In genomic region chr16:28923652-28924398, GRCh38 we compare ENCODE assay signal across 1 cellular context.
A peak's percentile ranks its signal among the peaks of the same experiment; 100 is the strongest.
TF ChIP-seq lines count a peak whose summit lies in the region.

No MANE protein-coding gene starts in this region.

TF ChIP-seq in GM12878, 131 proteins besides CTCF, POLR2A, EP300 and RAD21 (continued from another document):
- TF ChIP-seq EGR1 (IDR thresholded peaks at IDR 0.05; ENCODE audit: borderline replicate concordance in 1 of 2, low read depth in 2 of 2, low read length in 2 of 2) (peak in 1 of 2 experiments; percentile 72; a peak in 1 of 3 replicates), MEF2A (IDR thresholded peaks at IDR 0.05; ENCODE audit: insufficient read depth, low read depth, low read length) (peak; percentile 67; the same call in 1 of the 2 replicates), TAF1 (IDR thresholded peaks at IDR 0.05; ENCODE audit: borderline replicate concordance, low read depth, low read length) (peak; percentile 18; the same call in 1 of the 2 replicates), TCF3 (IDR thresholded peaks at IDR 0.05; ENCODE audit: borderline replicate concordance, insufficient read depth, low read depth, low read length) (peak; percentile 6; the same call in 1 of the 2 replicates), BCL11A (IDR thresholded peaks at IDR 0.05; ENCODE audit: low read depth, low read length) (0 out of 2 replicates have a peak, but pooled peaks have one; percentile 29), HDAC6 (IDR thresholded peaks at IDR 0.05; ENCODE audit: unreplicated experiment) (no peak), NR2F1 (conservative IDR thresholded peaks at IDR 0.05) (no peak), SPI1 (IDR thresholded peaks at IDR 0.05; ENCODE audit: borderline replicate concordance, insufficient read depth, low read depth, low read length) (peak; percentile 91), CHD1 (IDR thresholded peaks at IDR 0.05; ENCODE audit: low read depth, low read length) (0 out of 2 replicates have a peak, but pooled peaks have one; percentile 74), MYB (IDR thresholded peaks at IDR 0.05; ENCODE audit: borderline replicate concordance, low read depth, low read length) (no peak), SREBF1 (IDR thresholded peaks at IDR 0.05; ENCODE audit: low read length) (no peak), PRDM15 (CRISPR knock-in tag; IDR thresholded peaks at IDR 0.05) (no peak), CEBPB (IDR thresholded peaks at IDR 0.05; ENCODE audit: borderline replicate concordance in 1 of 2, low read depth in 2 of 2, low read length in 2 of 2) (no peak), CBX5 (IDR thresholded peaks at IDR 0.05; ENCODE audit: low read depth) (no peak), FOS (IDR thresholded peaks at IDR 0.05; ENCODE audit: borderline replicate concordance, extremely low read depth, insufficient read length) (no peak), POLR2AphosphoS5 (IDR thresholded peaks at IDR 0.05; ENCODE audit: low read length) (peak; percentile 73), RCOR1 (conservative IDR thresholded peaks at IDR 0.05; ENCODE audit: low read depth, low read length) (0 out of 2 replicates have a peak, but pooled peaks have one; percentile 53), TCF12 (IDR thresholded peaks at IDR 0.05; ENCODE audit: low read depth, low read length) (0 out of 2 replicates have a peak, but pooled peaks have one; percentile 32), IKZF1 (conservative IDR thresholded peaks at IDR 0.05) (peak; percentile 79), PAX8 (IDR thresholded peaks at IDR 0.05) (no peak), PAX5 (IDR thresholded peaks at IDR 0.05; ENCODE audit: borderline replicate concordance, low read depth, low read length) (no peak; the same call in 1 of the 2 replicates), SMC3 (IDR thresholded peaks at IDR 0.05; ENCODE audit: borderline replicate concordance, low read length) (peak; percentile 19; the same call in 1 of the 2 replicates), SP1 (IDR thresholded peaks at IDR 0.05; ENCODE audit: low read depth, low read length) (no peak), IRF3 (IDR thresholded peaks at IDR 0.05) (no peak), STAT1 (conservative IDR thresholded peaks at IDR 0.05) (no peak), IRF5 (IDR thresholded peaks at IDR 0.05; ENCODE audit: borderline replicate concordance) (no peak), NR2C1 (IDR thresholded peaks at IDR 0.05) (no peak), SMAD5 (IDR thresholded peaks at IDR 0.05; ENCODE audit: low read depth) (no peak), IRF4 (IDR thresholded peaks at IDR 0.05; ENCODE audit: low read depth, low read length) (peak; percentile 41; the same call in 1 of the 2 replicates), NBN (IDR thresholded peaks at IDR 0.05) (peak; percentile 76), SIN3A (IDR thresholded peaks at IDR 0.05; ENCODE audit: low read depth, low read length) (peak; percentile 78), BHLHE40 (IDR thresholded peaks at IDR 0.05; ENCODE audit: borderline replicate concordance in 1 of 2, low read depth in 2 of 2, low read length in 1 of 2) (peak in 1 of 2 experiments; percentile 28; a peak in 1 of 4 replicates), GATAD2B (conservative IDR thresholded peaks at IDR 0.05; ENCODE audit: low read depth) (no peak), CBFB (IDR thresholded peaks at IDR 0.05; ENCODE audit: low read depth) (peak; percentile 19; the same call in 1 of the 2 replicates), HCFC1 (IDR thresholded peaks at IDR 0.05; ENCODE audit: low read length) (no peak; the same call in 1 of the 2 replicates), MLLT1 (IDR thresholded peaks at IDR 0.05) (peak; percentile 67)
- TF ChIP-seq, protein P1, sequence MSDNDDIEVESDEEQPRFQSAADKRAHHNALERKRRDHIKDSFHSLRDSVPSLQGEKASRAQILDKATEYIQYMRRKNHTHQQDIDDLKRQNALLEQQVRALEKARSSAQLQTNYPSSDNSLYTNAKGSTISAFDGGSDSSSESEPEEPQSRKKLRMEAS (IDR thresholded peaks at IDR 0.05; ENCODE audit: low read depth, low read length) = peak; percentile 86
- TF ChIP-seq, protein P2, sequence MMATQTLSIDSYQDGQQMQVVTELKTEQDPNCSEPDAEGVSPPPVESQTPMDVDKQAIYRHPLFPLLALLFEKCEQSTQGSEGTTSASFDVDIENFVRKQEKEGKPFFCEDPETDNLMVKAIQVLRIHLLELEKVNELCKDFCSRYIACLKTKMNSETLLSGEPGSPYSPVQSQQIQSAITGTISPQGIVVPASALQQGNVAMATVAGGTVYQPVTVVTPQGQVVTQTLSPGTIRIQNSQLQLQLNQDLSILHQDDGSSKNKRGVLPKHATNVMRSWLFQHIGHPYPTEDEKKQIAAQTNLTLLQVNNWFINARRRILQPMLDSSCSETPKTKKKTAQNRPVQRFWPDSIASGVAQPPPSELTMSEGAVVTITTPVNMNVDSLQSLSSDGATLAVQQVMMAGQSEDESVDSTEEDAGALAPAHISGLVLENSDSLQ (IDR thresholded peaks at IDR 0.05) = peak; percentile 95
- TF ChIP-seq, protein P3, sequence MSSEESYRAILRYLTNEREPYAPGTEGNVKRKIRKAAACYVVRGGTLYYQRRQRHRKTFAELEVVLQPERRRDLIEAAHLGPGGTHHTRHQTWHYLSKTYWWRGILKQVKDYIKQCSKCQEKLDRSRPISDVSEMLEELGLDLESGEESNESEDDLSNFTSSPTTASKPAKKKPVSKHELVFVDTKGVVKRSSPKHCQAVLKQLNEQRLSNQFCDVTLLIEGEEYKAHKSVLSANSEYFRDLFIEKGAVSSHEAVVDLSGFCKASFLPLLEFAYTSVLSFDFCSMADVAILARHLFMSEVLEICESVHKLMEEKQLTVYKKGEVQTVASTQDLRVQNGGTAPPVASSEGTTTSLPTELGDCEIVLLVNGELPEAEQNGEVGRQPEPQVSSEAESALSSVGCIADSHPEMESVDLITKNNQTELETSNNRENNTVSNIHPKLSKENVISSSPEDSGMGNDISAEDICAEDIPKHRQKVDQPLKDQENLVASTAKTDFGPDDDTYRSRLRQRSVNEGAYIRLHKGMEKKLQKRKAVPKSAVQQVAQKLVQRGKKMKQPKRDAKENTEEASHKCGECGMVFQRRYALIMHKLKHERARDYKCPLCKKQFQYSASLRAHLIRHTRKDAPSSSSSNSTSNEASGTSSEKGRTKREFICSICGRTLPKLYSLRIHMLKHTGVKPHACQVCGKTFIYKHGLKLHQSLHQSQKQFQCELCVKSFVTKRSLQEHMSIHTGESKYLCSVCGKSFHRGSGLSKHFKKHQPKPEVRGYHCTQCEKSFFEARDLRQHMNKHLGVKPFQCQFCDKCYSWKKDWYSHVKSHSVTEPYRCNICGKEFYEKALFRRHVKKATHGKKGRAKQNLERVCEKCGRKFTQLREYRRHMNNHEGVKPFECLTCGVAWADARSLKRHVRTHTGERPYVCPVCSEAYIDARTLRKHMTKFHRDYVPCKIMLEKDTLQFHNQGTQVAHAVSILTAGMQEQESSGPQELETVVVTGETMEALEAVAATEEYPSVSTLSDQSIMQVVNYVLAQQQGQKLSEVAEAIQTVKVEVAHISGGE (CRISPR knock-in tag; IDR thresholded peaks at IDR 0.05) = no peak
- TF ChIP-seq, protein P4, sequence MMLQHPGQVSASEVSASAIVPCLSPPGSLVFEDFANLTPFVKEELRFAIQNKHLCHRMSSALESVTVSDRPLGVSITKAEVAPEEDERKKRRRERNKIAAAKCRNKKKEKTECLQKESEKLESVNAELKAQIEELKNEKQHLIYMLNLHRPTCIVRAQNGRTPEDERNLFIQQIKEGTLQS (IDR thresholded peaks at IDR 0.05; ENCODE audit: borderline replicate concordance, extremely low read depth, low read depth, low read length) = no peak
- TF ChIP-seq, protein P5, sequence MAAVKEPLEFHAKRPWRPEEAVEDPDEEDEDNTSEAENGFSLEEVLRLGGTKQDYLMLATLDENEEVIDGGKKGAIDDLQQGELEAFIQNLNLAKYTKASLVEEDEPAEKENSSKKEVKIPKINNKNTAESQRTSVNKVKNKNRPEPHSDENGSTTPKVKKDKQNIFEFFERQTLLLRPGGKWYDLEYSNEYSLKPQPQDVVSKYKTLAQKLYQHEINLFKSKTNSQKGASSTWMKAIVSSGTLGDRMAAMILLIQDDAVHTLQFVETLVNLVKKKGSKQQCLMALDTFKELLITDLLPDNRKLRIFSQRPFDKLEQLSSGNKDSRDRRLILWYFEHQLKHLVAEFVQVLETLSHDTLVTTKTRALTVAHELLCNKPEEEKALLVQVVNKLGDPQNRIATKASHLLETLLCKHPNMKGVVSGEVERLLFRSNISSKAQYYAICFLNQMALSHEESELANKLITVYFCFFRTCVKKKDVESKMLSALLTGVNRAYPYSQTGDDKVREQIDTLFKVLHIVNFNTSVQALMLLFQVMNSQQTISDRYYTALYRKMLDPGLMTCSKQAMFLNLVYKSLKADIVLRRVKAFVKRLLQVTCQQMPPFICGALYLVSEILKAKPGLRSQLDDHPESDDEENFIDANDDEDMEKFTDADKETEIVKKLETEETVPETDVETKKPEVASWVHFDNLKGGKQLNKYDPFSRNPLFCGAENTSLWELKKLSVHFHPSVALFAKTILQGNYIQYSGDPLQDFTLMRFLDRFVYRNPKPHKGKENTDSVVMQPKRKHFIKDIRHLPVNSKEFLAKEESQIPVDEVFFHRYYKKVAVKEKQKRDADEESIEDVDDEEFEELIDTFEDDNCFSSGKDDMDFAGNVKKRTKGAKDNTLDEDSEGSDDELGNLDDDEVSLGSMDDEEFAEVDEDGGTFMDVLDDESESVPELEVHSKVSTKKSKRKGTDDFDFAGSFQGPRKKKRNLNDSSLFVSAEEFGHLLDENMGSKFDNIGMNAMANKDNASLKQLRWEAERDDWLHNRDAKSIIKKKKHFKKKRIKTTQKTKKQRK (IDR thresholded peaks at IDR 0.05; ENCODE audit: low read depth, low read length) = no peak
